8 cellular contexts compared by ENCODE assay signal in genomic region chr5:91383956-91384300, GRCh38.
DNase-seq lines count a peak whose midpoint lies in the region; ATAC-seq, FAIRE-seq and TF ChIP-seq lines count a peak whose summit lies in the region.

No MANE protein-coding gene starts in this region.

- TF ChIP-seq CTCF in 22Rv1 (IDR thresholded peaks at IDR 0.05) (no peak), nephron progenitor cell (IDR thresholded peaks at IDR 0.05) (no peak)

- peak overlapping the region; percentile 99 for H3K27ac ChIP-seq in 22Rv1
- peak overlapping the region; percentile 99 for H3K27ac ChIP-seq in epithelial cell of prostate

- H3K4me3 Mint-ChIP-seq in nephron progenitor cell: peak overlapping the region; percentile 96

- FAIRE-seq in GM19239 (lab: Jason Lieb, UNC): no peak

- H3K27me3 Mint-ChIP-seq in nephron progenitor cell (ENCODE audit: low read depth, poor library complexity): no peaks in the 10 kb centered on the region

- H3K27ac Mint-ChIP-seq in nephron progenitor cell: peak overlapping the region; percentile 98

- H3K9me3 Mint-ChIP-seq in nephron progenitor cell: no peaks in the 10 kb centered on the region

- peaks cover 6% of the 10 kb centered on the region for H3K36me3 Mint-ChIP-seq in nephron progenitor cell (ENCODE audit: low read depth)

- H3K4me1 Mint-ChIP-seq in nephron progenitor cell: peaks cover 20% of the 10 kb centered on the region

- peak; percentile 16 for DNase-seq in GDM1 (lab: John Stamatoyannopoulos, UW)
- DNase-seq in SKM-1 (lab: John Stamatoyannopoulos, UW; ENCODE audit: unreplicated experiment): peak; percentile 51
- DNase-seq in epithelial cell of prostate (ENCODE audit: low read depth, low spot score): no peak
- DNase-seq in nephron progenitor cell: no peak
- DNase-seq in GM19239 (ENCODE audit: insufficient read length, low spot score): no peak

- no peak for ATAC-seq in HG02759 (IDR thresholded peaks at IDR 0.05; ENCODE audit: unreplicated experiment)
- ATAC-seq in HG02981 (IDR thresholded peaks at IDR 0.05; ENCODE audit: unreplicated experiment): no peak

Comparison
In these comparisons a context has a peak if more than half of its experiments do, and no peak if none do; other contexts are left out.
1. DNase-seq: peak in GDM1 (single experiment) and SKM-1 (single experiment); none in epithelial cell of prostate (single experiment), nephron progenitor cell (single experiment) and GM19239 (single experiment).